1 cellular context compared by ENCODE assay signal in the genomic region with DNA sequence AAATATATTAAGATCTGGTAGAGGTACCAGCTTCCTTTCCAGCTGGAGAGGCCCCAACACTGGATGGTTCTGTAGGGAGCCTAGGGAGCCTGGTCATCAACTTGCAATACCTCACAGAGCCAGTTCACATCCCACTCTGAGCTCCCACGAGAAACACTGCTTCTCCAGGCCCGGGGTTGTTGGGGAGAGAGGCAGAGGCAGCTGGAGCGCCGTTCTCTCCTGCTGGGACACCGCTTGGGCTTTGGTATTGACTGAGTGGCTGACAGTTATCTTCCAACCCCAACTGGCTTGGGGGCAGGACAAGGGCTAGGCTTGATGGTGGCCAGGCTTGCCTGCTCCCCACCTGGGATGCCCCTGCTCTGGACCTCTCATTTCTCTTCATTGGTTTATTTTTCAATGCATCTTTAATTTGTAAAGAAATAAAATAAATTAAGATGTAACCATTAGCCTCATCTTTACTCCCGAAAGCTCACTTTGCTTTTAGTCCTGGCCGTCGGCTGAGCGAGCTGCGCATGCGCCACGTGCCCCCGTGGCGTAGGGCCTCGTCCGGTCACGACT.
TF ChIP-seq lines count a peak whose summit lies in the region.

No MANE protein-coding gene starts in this region.

TF ChIP-seq in K562, 482 proteins besides CTCF, POLR2A, EP300 and RAD21 (continued from another document and continues in another):
- TF ChIP-seq, protein P1, sequence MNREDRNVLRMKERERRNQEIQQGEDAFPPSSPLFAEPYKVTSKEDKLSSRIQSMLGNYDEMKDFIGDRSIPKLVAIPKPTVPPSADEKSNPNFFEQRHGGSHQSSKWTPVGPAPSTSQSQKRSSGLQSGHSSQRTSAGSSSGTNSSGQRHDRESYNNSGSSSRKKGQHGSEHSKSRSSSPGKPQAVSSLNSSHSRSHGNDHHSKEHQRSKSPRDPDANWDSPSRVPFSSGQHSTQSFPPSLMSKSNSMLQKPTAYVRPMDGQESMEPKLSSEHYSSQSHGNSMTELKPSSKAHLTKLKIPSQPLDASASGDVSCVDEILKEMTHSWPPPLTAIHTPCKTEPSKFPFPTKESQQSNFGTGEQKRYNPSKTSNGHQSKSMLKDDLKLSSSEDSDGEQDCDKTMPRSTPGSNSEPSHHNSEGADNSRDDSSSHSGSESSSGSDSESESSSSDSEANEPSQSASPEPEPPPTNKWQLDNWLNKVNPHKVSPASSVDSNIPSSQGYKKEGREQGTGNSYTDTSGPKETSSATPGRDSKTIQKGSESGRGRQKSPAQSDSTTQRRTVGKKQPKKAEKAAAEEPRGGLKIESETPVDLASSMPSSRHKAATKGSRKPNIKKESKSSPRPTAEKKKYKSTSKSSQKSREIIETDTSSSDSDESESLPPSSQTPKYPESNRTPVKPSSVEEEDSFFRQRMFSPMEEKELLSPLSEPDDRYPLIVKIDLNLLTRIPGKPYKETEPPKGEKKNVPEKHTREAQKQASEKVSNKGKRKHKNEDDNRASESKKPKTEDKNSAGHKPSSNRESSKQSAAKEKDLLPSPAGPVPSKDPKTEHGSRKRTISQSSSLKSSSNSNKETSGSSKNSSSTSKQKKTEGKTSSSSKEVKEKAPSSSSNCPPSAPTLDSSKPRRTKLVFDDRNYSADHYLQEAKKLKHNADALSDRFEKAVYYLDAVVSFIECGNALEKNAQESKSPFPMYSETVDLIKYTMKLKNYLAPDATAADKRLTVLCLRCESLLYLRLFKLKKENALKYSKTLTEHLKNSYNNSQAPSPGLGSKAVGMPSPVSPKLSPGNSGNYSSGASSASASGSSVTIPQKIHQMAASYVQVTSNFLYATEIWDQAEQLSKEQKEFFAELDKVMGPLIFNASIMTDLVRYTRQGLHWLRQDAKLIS (CRISPR knock-in tag; IDR thresholded peaks at IDR 0.05): no peak; the same call in 1 of the 2 replicates
- TF ChIP-seq, protein P2, sequence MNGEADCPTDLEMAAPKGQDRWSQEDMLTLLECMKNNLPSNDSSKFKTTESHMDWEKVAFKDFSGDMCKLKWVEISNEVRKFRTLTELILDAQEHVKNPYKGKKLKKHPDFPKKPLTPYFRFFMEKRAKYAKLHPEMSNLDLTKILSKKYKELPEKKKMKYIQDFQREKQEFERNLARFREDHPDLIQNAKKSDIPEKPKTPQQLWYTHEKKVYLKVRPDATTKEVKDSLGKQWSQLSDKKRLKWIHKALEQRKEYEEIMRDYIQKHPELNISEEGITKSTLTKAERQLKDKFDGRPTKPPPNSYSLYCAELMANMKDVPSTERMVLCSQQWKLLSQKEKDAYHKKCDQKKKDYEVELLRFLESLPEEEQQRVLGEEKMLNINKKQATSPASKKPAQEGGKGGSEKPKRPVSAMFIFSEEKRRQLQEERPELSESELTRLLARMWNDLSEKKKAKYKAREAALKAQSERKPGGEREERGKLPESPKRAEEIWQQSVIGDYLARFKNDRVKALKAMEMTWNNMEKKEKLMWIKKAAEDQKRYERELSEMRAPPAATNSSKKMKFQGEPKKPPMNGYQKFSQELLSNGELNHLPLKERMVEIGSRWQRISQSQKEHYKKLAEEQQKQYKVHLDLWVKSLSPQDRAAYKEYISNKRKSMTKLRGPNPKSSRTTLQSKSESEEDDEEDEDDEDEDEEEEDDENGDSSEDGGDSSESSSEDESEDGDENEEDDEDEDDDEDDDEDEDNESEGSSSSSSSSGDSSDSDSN (IDR thresholded peaks at IDR 0.05; ENCODE audit: borderline replicate concordance in 1 of 2, low read depth in 2 of 2, low read length in 2 of 2): peak; percentile 54 to 64; a peak in 1 of 4 replicates
- TF ChIP-seq, protein P3, sequence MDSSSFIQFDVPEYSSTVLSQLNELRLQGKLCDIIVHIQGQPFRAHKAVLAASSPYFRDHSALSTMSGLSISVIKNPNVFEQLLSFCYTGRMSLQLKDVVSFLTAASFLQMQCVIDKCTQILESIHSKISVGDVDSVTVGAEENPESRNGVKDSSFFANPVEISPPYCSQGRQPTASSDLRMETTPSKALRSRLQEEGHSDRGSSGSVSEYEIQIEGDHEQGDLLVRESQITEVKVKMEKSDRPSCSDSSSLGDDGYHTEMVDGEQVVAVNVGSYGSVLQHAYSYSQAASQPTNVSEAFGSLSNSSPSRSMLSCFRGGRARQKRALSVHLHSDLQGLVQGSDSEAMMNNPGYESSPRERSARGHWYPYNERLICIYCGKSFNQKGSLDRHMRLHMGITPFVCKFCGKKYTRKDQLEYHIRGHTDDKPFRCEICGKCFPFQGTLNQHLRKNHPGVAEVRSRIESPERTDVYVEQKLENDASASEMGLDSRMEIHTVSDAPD (CRISPR knock-in tag; IDR thresholded peaks at IDR 0.05): no peak
- TF ChIP-seq ZKSCAN1 (IDR thresholded peaks at IDR 0.05; ENCODE audit: low read depth, low read length) (no peak), ZNF184 (CRISPR knock-in tag; IDR thresholded peaks at IDR 0.05) (no peak), TEAD1 (CRISPR knock-in tag; IDR thresholded peaks at IDR 0.05) (no peak), ELF4 (CRISPR knock-in tag; IDR thresholded peaks at IDR 0.05) (no peak), ZNF224 (CRISPR knock-in tag; IDR thresholded peaks at IDR 0.05) (no peak), ZFP30 (CRISPR knock-in tag; IDR thresholded peaks at IDR 0.05; ENCODE audit: borderline replicate concordance) (no peak), ZNF133 (CRISPR knock-in tag; IDR thresholded peaks at IDR 0.05) (0 out of 2 replicates have a peak, but pooled peaks have one; percentile 30), PRMT5 (CRISPR knock-in tag; IDR thresholded peaks at IDR 0.05) (no peak), ZNF174 (CRISPR knock-in tag; IDR thresholded peaks at IDR 0.05) (no peak), GABPB1 (CRISPR knock-in tag; IDR thresholded peaks at IDR 0.05) (no peak), RBM14 (IDR thresholded peaks at IDR 0.05; ENCODE audit: borderline replicate concordance, insufficient read depth, low read depth, low read length) (no peak), POLR2AphosphoS2 (IDR thresholded peaks at IDR 0.05; ENCODE audit: low read length) (no peak), FOXK2 (conservative IDR thresholded peaks at IDR 0.05 in 1 of 2, IDR thresholded peaks at IDR 0.05 in 1 of 2; ENCODE audit: low read depth in 2 of 2) (no peak), FOXA3 (CRISPR knock-in tag; conservative IDR thresholded peaks at IDR 0.05 in 1 of 2, IDR thresholded peaks at IDR 0.05 in 1 of 2) (peak in 1 of 2 experiments; percentile 65; a peak in 1 of 4 replicates), POLR3A (IDR thresholded peaks at IDR 0.05; ENCODE audit: borderline replicate concordance, extremely low read depth, insufficient read depth, insufficient read length) (no peak), HDAC6 (IDR thresholded peaks at IDR 0.05; ENCODE audit: low read depth, low read length) (no peak), FOSL1 (tag; conservative IDR thresholded peaks at IDR 0.05) (0 out of 2 replicates have a peak, but pooled peaks have one; percentile 9), HMGN3 (IDR thresholded peaks at IDR 0.05; ENCODE audit: borderline replicate concordance, extremely low read depth, insufficient read length, low read depth, low read length) (no peak), NRF1 (conservative IDR thresholded peaks at IDR 0.05 in 1 of 2, IDR thresholded peaks at IDR 0.05 in 1 of 2) (peak; percentile 99), LCOR (CRISPR knock-in tag; IDR thresholded peaks at IDR 0.05) (peak; percentile 94; the same call in 1 of the 2 replicates), MXI1 (IDR thresholded peaks at IDR 0.05; ENCODE audit: low read depth, low read length) (no peak), MEF2A (IDR thresholded peaks at IDR 0.05; ENCODE audit: control insufficient read depth, low read depth, low read length) (no peak), CREB1 (IDR thresholded peaks at IDR 0.05) (no peak), CREB1 (CRISPR knock-in tag; IDR thresholded peaks at IDR 0.05) (no peak), PHF21A (IDR thresholded peaks at IDR 0.05; ENCODE audit: borderline replicate concordance, low read depth) (no peak)
- TF ChIP-seq, protein P4, sequence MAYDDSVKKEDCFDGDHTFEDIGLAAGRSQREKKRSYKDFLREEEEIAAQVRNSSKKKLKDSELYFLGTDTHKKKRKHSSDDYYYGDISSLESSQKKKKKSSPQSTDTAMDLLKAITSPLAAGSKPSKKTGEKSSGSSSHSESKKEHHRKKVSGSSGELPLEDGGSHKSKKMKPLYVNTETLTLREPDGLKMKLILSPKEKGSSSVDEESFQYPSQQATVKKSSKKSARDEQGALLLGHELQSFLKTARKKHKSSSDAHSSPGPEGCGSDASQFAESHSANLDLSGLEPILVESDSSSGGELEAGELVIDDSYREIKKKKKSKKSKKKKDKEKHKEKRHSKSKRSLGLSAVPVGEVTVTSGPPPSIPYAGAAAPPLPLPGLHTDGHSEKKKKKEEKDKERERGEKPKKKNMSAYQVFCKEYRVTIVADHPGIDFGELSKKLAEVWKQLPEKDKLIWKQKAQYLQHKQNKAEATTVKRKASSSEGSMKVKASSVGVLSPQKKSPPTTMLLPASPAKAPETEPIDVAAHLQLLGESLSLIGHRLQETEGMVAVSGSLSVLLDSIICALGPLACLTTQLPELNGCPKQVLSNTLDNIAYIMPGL (CRISPR knock-in tag; IDR thresholded peaks at IDR 0.05): no peak
- TF ChIP-seq, protein P5, sequence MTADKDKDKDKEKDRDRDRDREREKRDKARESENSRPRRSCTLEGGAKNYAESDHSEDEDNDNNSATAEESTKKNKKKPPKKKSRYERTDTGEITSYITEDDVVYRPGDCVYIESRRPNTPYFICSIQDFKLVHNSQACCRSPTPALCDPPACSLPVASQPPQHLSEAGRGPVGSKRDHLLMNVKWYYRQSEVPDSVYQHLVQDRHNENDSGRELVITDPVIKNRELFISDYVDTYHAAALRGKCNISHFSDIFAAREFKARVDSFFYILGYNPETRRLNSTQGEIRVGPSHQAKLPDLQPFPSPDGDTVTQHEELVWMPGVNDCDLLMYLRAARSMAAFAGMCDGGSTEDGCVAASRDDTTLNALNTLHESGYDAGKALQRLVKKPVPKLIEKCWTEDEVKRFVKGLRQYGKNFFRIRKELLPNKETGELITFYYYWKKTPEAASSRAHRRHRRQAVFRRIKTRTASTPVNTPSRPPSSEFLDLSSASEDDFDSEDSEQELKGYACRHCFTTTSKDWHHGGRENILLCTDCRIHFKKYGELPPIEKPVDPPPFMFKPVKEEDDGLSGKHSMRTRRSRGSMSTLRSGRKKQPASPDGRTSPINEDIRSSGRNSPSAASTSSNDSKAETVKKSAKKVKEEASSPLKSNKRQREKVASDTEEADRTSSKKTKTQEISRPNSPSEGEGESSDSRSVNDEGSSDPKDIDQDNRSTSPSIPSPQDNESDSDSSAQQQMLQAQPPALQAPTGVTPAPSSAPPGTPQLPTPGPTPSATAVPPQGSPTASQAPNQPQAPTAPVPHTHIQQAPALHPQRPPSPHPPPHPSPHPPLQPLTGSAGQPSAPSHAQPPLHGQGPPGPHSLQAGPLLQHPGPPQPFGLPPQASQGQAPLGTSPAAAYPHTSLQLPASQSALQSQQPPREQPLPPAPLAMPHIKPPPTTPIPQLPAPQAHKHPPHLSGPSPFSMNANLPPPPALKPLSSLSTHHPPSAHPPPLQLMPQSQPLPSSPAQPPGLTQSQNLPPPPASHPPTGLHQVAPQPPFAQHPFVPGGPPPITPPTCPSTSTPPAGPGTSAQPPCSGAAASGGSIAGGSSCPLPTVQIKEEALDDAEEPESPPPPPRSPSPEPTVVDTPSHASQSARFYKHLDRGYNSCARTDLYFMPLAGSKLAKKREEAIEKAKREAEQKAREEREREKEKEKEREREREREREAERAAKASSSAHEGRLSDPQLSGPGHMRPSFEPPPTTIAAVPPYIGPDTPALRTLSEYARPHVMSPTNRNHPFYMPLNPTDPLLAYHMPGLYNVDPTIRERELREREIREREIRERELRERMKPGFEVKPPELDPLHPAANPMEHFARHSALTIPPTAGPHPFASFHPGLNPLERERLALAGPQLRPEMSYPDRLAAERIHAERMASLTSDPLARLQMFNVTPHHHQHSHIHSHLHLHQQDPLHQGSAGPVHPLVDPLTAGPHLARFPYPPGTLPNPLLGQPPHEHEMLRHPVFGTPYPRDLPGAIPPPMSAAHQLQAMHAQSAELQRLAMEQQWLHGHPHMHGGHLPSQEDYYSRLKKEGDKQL (CRISPR knock-in tag; IDR thresholded peaks at IDR 0.05; ENCODE audit: borderline replicate concordance): no peak
- TF ChIP-seq, protein P6, sequence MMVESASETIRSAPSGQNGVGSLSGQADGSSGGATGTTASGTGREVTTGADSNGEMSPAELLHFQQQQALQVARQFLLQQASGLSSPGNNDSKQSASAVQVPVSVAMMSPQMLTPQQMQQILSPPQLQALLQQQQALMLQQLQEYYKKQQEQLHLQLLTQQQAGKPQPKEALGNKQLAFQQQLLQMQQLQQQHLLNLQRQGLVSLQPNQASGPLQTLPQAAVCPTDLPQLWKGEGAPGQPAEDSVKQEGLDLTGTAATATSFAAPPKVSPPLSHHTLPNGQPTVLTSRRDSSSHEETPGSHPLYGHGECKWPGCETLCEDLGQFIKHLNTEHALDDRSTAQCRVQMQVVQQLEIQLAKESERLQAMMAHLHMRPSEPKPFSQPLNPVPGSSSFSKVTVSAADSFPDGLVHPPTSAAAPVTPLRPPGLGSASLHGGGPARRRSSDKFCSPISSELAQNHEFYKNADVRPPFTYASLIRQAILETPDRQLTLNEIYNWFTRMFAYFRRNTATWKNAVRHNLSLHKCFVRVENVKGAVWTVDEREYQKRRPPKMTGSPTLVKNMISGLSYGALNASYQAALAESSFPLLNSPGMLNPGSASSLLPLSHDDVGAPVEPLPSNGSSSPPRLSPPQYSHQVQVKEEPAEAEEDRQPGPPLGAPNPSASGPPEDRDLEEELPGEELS (CRISPR knock-in tag; IDR thresholded peaks at IDR 0.05; ENCODE audit: borderline replicate concordance): 0 out of 2 replicates have a peak, but pooled peaks have one; percentile 29
- TF ChIP-seq, protein P7, sequence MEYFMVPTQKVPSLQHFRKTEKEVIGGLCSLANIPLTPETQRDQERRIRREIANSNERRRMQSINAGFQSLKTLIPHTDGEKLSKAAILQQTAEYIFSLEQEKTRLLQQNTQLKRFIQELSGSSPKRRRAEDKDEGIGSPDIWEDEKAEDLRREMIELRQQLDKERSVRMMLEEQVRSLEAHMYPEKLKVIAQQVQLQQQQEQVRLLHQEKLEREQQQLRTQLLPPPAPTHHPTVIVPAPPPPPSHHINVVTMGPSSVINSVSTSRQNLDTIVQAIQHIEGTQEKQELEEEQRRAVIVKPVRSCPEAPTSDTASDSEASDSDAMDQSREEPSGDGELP (CRISPR knock-in tag; IDR thresholded peaks at IDR 0.05; ENCODE audit: borderline replicate concordance): 0 out of 2 replicates have a peak, but pooled peaks have one; percentile 3
- TF ChIP-seq, protein P8, sequence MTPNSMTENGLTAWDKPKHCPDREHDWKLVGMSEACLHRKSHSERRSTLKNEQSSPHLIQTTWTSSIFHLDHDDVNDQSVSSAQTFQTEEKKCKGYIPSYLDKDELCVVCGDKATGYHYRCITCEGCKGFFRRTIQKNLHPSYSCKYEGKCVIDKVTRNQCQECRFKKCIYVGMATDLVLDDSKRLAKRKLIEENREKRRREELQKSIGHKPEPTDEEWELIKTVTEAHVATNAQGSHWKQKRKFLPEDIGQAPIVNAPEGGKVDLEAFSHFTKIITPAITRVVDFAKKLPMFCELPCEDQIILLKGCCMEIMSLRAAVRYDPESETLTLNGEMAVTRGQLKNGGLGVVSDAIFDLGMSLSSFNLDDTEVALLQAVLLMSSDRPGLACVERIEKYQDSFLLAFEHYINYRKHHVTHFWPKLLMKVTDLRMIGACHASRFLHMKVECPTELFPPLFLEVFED (CRISPR knock-in tag; conservative IDR thresholded peaks at IDR 0.05): no peak; the same call in 1 of the 2 replicates
